ENCODE assay signal across 1 cellular context in the genomic region with DNA sequence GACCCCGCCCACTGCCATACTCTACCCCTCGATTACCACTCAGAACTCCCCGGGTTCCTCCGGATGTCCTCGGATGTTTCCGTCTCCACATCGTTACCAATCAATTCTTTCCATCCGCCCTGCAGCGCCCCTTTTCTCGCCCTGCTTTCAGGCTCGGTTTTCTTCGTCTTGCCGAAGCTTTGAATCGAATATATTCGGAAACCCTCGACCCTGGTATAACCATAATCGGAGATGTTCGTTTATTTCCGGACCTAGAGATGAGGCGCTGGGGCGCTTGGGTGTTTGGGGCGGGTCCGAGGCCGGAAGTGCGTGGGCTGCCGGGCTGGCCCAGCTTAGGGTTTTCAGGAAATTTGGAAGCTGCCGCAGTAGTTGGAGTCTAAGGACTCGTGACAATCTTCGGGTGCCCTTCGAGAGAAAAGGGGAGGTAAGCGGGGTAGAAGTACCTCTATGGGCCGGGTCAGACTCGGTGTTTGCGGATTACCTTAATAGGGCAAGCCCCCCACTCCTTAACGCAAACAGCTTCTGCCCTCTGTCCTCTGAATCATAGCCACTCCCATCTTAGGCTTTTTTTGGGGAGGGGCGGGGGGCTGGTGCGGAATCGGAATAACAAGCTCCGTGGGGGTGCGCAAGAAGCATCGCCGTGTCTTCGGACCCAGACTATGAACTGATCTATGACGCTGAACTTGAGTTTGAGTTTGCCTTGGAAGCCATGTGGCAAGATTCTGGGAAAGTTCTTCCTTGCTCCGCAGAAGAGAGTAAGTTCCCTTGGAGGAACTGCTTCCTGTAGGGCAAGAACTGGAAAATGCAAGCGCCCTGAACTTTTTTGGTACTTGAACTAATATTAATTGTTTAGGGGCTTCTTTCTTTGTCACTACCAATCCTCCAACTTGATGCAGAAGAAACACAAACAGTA.
TF ChIP-seq lines count a peak whose summit lies in the region.

Gene C14orf119, plus strand, starts transcription at position 310 of the 913 bp plus-strand sequence. CDS start 2,154 bp downstream, outside the sequence.

TF ChIP-seq in GM12878, 131 proteins besides CTCF, POLR2A, EP300 and RAD21 (continued from another document and continues in another):
- TF ChIP-seq, protein P1, sequence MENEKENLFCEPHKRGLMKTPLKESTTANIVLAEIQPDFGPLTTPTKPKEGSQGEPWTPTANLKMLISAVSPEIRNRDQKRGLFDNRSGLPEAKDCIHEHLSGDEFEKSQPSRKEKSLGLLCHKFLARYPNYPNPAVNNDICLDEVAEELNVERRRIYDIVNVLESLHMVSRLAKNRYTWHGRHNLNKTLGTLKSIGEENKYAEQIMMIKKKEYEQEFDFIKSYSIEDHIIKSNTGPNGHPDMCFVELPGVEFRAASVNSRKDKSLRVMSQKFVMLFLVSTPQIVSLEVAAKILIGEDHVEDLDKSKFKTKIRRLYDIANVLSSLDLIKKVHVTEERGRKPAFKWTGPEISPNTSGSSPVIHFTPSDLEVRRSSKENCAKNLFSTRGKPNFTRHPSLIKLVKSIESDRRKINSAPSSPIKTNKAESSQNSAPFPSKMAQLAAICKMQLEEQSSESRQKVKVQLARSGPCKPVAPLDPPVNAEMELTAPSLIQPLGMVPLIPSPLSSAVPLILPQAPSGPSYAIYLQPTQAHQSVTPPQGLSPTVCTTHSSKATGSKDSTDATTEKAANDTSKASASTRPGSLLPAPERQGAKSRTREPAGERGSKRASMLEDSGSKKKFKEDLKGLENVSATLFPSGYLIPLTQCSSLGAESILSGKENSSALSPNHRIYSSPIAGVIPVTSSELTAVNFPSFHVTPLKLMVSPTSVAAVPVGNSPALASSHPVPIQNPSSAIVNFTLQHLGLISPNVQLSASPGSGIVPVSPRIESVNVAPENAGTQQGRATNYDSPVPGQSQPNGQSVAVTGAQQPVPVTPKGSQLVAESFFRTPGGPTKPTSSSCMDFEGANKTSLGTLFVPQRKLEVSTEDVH (IDR thresholded peaks at IDR 0.05; ENCODE audit: low read depth, partially characterized antibody), result no peak
- no peak for TF ChIP-seq BMI1 (IDR thresholded peaks at IDR 0.05; ENCODE audit: borderline replicate concordance)
- no peak for TF ChIP-seq CBX3 (IDR thresholded peaks at IDR 0.05; ENCODE audit: borderline replicate concordance, low read depth)
- peak; percentile 80; the same call in 2 of the 3 replicates for TF ChIP-seq POU2F2 (IDR thresholded peaks at IDR 0.05; ENCODE audit: borderline replicate concordance, low read depth, low read length)
- peak; percentile 42; the same call in 1 of the 2 replicates for TF ChIP-seq HCFC1 (IDR thresholded peaks at IDR 0.05; ENCODE audit: low read length)
- no peak for TF ChIP-seq ZSCAN29 (IDR thresholded peaks at IDR 0.05)
- TF ChIP-seq RELB (IDR thresholded peaks at IDR 0.05; ENCODE audit: low read depth), result peak; percentile 71
- peak; percentile 82 for TF ChIP-seq CBFB (IDR thresholded peaks at IDR 0.05; ENCODE audit: low read depth)
- TF ChIP-seq KAT2A (conservative IDR thresholded peaks at IDR 0.05; ENCODE audit: control insufficient read depth, low read depth, low read length), result no peak
- TF ChIP-seq HSF1 (IDR thresholded peaks at IDR 0.05; ENCODE audit: low read depth, low read length), result no peak
- TF ChIP-seq MTA2 (IDR thresholded peaks at IDR 0.05; ENCODE audit: low read depth), result peak; percentile 55; the same call in 1 of the 2 replicates
- peak; percentile 15; the same call in 1 of the 2 replicates for TF ChIP-seq NBN (IDR thresholded peaks at IDR 0.05)
- peak; percentile 66 for TF ChIP-seq ATF7 (IDR thresholded peaks at IDR 0.05; ENCODE audit: low read depth)
- no peak for TF ChIP-seq PBX3 (IDR thresholded peaks at IDR 0.05; ENCODE audit: insufficient replicate concordance, low read depth, low read length)
- no peak for TF ChIP-seq ZNF622 (IDR thresholded peaks at IDR 0.05)
- peak; percentile 30; the same call in 1 of the 2 replicates for TF ChIP-seq NR2F1 (conservative IDR thresholded peaks at IDR 0.05)
- TF ChIP-seq EED (IDR thresholded peaks at IDR 0.05; ENCODE audit: low read depth), result peak; percentile 55; the same call in 1 of the 2 replicates
- TF ChIP-seq SPI1 (IDR thresholded peaks at IDR 0.05; ENCODE audit: borderline replicate concordance, insufficient read depth, low read depth, low read length), result no peak
- TF ChIP-seq TCF3 (IDR thresholded peaks at IDR 0.05; ENCODE audit: borderline replicate concordance, insufficient read depth, low read depth, low read length), result 0 out of 2 replicates have a peak, but pooled peaks have one; percentile 14
- TF ChIP-seq CEBPB (IDR thresholded peaks at IDR 0.05; ENCODE audit: borderline replicate concordance in 1 of 2, low read depth in 2 of 2, low read length in 2 of 2), result no peak
- peak; percentile 29; the same call in 1 of the 2 replicates for TF ChIP-seq NR2C1 (IDR thresholded peaks at IDR 0.05)
- no peak for TF ChIP-seq ZNF274 (IDR thresholded peaks at IDR 0.05; ENCODE audit: insufficient read depth, insufficient read length)
- TF ChIP-seq, protein P2, sequence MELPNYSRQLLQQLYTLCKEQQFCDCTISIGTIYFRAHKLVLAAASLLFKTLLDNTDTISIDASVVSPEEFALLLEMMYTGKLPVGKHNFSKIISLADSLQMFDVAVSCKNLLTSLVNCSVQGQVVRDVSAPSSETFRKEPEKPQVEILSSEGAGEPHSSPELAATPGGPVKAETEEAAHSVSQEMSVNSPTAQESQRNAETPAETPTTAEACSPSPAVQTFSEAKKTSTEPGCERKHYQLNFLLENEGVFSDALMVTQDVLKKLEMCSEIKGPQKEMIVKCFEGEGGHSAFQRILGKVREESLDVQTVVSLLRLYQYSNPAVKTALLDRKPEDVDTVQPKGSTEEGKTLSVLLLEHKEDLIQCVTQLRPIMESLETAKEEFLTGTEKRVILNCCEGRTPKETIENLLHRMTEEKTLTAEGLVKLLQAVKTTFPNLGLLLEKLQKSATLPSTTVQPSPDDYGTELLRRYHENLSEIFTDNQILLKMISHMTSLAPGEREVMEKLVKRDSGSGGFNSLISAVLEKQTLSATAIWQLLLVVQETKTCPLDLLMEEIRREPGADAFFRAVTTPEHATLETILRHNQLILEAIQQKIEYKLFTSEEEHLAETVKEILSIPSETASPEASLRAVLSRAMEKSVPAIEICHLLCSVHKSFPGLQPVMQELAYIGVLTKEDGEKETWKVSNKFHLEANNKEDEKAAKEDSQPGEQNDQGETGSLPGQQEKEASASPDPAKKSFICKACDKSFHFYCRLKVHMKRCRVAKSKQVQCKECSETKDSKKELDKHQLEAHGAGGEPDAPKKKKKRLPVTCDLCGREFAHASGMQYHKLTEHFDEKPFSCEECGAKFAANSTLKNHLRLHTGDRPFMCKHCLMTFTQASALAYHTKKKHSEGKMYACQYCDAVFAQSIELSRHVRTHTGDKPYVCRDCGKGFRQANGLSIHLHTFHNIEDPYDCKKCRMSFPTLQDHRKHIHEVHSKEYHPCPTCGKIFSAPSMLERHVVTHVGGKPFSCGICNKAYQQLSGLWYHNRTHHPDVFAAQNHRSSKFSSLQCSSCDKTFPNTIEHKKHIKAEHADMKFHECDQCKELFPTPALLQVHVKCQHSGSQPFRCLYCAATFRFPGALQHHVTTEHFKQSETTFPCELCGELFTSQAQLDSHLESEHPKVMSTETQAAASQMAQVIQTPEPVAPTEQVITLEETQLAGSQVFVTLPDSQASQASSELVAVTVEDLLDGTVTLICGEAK (IDR thresholded peaks at IDR 0.05; ENCODE audit: borderline replicate concordance), result peak; percentile 70; the same call in 1 of the 2 replicates
- 0 out of 2 replicates have a peak, but pooled peaks have one; percentile 9 for TF ChIP-seq IRF4 (IDR thresholded peaks at IDR 0.05; ENCODE audit: low read depth, low read length)
- no peak for TF ChIP-seq RBBP5 (conservative IDR thresholded peaks at IDR 0.05)
- peak; percentile 70 for TF ChIP-seq IKZF1 (conservative IDR thresholded peaks at IDR 0.05)
- peak; percentile 24; the same call in 1 of the 2 replicates for TF ChIP-seq LARP7 (IDR thresholded peaks at IDR 0.05)
- peak in 1 of 2 experiments; percentile 95; a peak in 2 of 3 replicates for TF ChIP-seq EGR1 (IDR thresholded peaks at IDR 0.05; ENCODE audit: borderline replicate concordance in 1 of 2, low read depth in 2 of 2, low read length in 2 of 2)
- TF ChIP-seq PML (IDR thresholded peaks at IDR 0.05; ENCODE audit: low read length), result peak; percentile 80; the same call in 1 of the 2 replicates
- TF ChIP-seq FOXK2 (IDR thresholded peaks at IDR 0.05), result peak; percentile 50; the same call in 1 of the 2 replicates
- TF ChIP-seq IKZF2 (IDR thresholded peaks at IDR 0.05), result peak in 1 of 2 experiments; percentile 70; a peak in 3 of 4 replicates
- TF ChIP-seq EZH2 (IDR thresholded peaks at IDR 0.05; ENCODE audit: borderline replicate concordance, control insufficient read depth, low read depth, low read length), result no peak
- TF ChIP-seq TAF1 (IDR thresholded peaks at IDR 0.05; ENCODE audit: borderline replicate concordance, low read depth, low read length), result peak; percentile 73
- TF ChIP-seq SREBF2 (IDR thresholded peaks at IDR 0.05; ENCODE audit: low read length), result no peak
- peak; percentile 70 for TF ChIP-seq SMAD5 (IDR thresholded peaks at IDR 0.05; ENCODE audit: low read depth)
- TF ChIP-seq, protein P3, sequence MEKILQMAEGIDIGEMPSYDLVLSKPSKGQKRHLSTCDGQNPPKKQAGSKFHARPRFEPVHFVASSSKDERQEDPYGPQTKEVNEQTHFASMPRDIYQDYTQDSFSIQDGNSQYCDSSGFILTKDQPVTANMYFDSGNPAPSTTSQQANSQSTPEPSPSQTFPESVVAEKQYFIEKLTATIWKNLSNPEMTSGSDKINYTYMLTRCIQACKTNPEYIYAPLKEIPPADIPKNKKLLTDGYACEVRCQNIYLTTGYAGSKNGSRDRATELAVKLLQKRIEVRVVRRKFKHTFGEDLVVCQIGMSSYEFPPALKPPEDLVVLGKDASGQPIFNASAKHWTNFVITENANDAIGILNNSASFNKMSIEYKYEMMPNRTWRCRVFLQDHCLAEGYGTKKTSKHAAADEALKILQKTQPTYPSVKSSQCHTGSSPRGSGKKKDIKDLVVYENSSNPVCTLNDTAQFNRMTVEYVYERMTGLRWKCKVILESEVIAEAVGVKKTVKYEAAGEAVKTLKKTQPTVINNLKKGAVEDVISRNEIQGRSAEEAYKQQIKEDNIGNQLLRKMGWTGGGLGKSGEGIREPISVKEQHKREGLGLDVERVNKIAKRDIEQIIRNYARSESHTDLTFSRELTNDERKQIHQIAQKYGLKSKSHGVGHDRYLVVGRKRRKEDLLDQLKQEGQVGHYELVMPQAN (conservative IDR thresholded peaks at IDR 0.05), result peak; percentile 82
- peak; percentile 92; the same call in 1 of the 2 replicates for TF ChIP-seq HDGF (IDR thresholded peaks at IDR 0.05)
- no peak for TF ChIP-seq ZNF384 (IDR thresholded peaks at IDR 0.05; ENCODE audit: borderline replicate concordance, low read depth, low read length)
- TF ChIP-seq ELK1 (IDR thresholded peaks at IDR 0.05; ENCODE audit: low read depth, low read length), result peak; percentile 79; the same call in 1 of the 2 replicates
- no peak for TF ChIP-seq IRF5 (IDR thresholded peaks at IDR 0.05; ENCODE audit: borderline replicate concordance)
- TF ChIP-seq SRF (IDR thresholded peaks at IDR 0.05; ENCODE audit: low read depth in 2 of 2, low read length in 2 of 2), result peak; percentile 65 to 79
- no peak for TF ChIP-seq NR2C2 (IDR thresholded peaks at IDR 0.05; ENCODE audit: borderline replicate concordance, control insufficient read depth, insufficient read length, low read depth)
- TF ChIP-seq MEF2B (IDR thresholded peaks at IDR 0.05; ENCODE audit: partially characterized antibody, poor library complexity, severe bottlenecking), result peak; percentile 28
- TF ChIP-seq JUNB (IDR thresholded peaks at IDR 0.05), result no peak
